ENCODE assay signal across 26 cellular contexts in genomic region chr2:176536739-176537138, GRCh38.
DNase-seq lines count a peak whose midpoint lies in the region; ATAC-seq and TF ChIP-seq lines count a peak whose summit lies in the region.
"Had no signal": no experiment of that assay in that cellular context is flagged by ENCODE, and none has a peak within 500 bp of the region (broad histone marks: within the 10 kb centered on the region; RNA-seq: fewer than 3 reads in every experiment).

No MANE protein-coding gene starts in this region.

- H3K27me3 ChIP-seq in breast epithelium: no peaks in the 10 kb centered on the region
- H3K27me3 ChIP-seq in CD8-positive, alpha-beta T cell (ENCODE audit: insufficient read depth, low read length): no peaks in the 10 kb centered on the region
- H3K27me3 ChIP-seq: pancreas, right atrium auricular region, testis, vagina had no signal

- DNase-seq in MCF 10A (ENCODE audit: unreplicated experiment): peak; percentile 69
- no peak for DNase-seq in breast epithelium (ENCODE audit: low spot score in 2 of 2)
- DNase-seq in NCI-H2029 treated with DMSO at 0.1 percent for 48 hours (lab: John Stamatoyannopoulos, UW): peak; percentile 80
- DNase-seq in SHP77 treated with DMSO at 0.1 percent for 48 hours (lab: John Stamatoyannopoulos, UW): peak; percentile 52
- no peak for DNase-seq in type B pancreatic cell (ENCODE audit: extremely low spot score, unreplicated experiment)
- DNase-seq in mucosa of descending colon: no peak
- DNase-seq in hypothalamus (lab: John Stamatoyannopoulos, UW): no peak
- DNase-seq in CD8-positive, alpha-beta T cell: no peak
- DNase-seq: activated B cell treated with CpG ODN at 0.5 μM for 24 hours; activated CD4-positive, alpha-beta T cell treated with anti-CD3 and anti-CD28 coated beads, Interleukin-2, amount 50 U/mL, for 48 hours; activated CD8-positive, alpha-beta memory T cell treated with anti-CD3 and anti-CD28 coated beads, Interleukin-2, amount 50 U/mL, for 4 hours; activated naive CD4-positive, alpha-beta T cell treated with anti-CD3 and anti-CD28 coated beads, Interleukin-2, amount 50 U/mL, for 16 hours; amygdala; Caco-2; endodermal cell; NCI-H1694 treated with DMSO at 0.1 percent for 48 hours; NCI-H524 treated with DMSO at 0.1 percent for 48 hours; pancreas; stimulated activated CD4-positive, alpha-beta T cell treated with anti-CD3 and anti-CD28 coated beads, Interleukin-4, amount 100 ng/mL, for 1 hour; stimulated activated naive B cell treated with anti-CD40 and anti-IgM and Interleukin-4, amounts not matched to agents 10 μg/mL and 1 μg/mL and 100 μg/mL, for 72 hours; testis had no signal

- H3K27ac Mint-ChIP-seq in MCF 10A (ENCODE audit: low read depth, unreplicated experiment): no peak overlapping the region
- peak overlapping the region; percentile 18 for H3K27ac Mint-ChIP-seq in type B pancreatic cell
- no peak overlapping the region for H3K27ac Mint-ChIP-seq in CD8-positive, alpha-beta T cell
- H3K27ac Mint-ChIP-seq: activated B cell treated with CpG ODN at 0.5 μM for 24 hours; endodermal cell; stimulated activated naive B cell treated with anti-CD40 and anti-IgM and Interleukin-4, amounts not matched to agents 10 μg/mL and 1 μg/mL and 100 μg/mL, for 72 hours had no signal

- no TSS peak for BruUV-seq in MCF 10A (replicated peaks; lab: Mats Ljungman, UMichigan)

- POLR2A ChIA-PET in MCF 10A (lab: Yijun Ruan, JAX): interaction anchor here (0.7 to 4.3 kb wide), 12 partner anchors 16 to 417 kb away, joined by 3 to 50 read pairs (median 4); no protein-coding TSS in a partner anchor
- POLR2A ChIA-PET in CD8-positive, alpha-beta T cell (lab: Charles Lee): no interaction called here

- H3K4me3 ChIP-seq in breast epithelium (no peak overlapping the region), mucosa of descending colon (no peak overlapping the region)
- H3K4me3 ChIP-seq in CD8-positive, alpha-beta T cell (ENCODE audit: low read depth, low read length): no peak overlapping the region
- H3K4me3 ChIP-seq: A549, cardiac muscle cell, coronary artery, pancreas, right atrium auricular region, testis, vagina had no signal

- no peaks in the 10 kb centered on the region for H3K4me1 ChIP-seq in breast epithelium
- H3K4me1 ChIP-seq in mucosa of descending colon (ENCODE audit: low read depth): no peaks in the 10 kb centered on the region
- H3K4me1 ChIP-seq in CD8-positive, alpha-beta T cell (ENCODE audit: insufficient read depth, low read length): no peaks in the 10 kb centered on the region
- H3K4me1 ChIP-seq: A549, Caco-2, pancreas, testis had no signal

- no peak overlapping the region for H3K27ac ChIP-seq in breast epithelium
- H3K27ac ChIP-seq in CD8-positive, alpha-beta T cell (ENCODE audit: low read depth, low read length): no peak overlapping the region
- H3K27ac ChIP-seq: A549, cardiac muscle cell, coronary artery, pancreas, right atrium auricular region, testis, vagina had no signal

- H3K27me3 Mint-ChIP-seq in MCF 10A (ENCODE audit: insufficient read depth, unreplicated experiment) (no peaks in the 10 kb centered on the region), type B pancreatic cell (peaks cover 66% of the 10 kb centered on the region)
- H3K27me3 Mint-ChIP-seq in CD8-positive, alpha-beta T cell (ENCODE audit: low read depth): peaks cover 14% of the 10 kb centered on the region

- CTCF ChIA-PET in MCF 10A (lab: Yijun Ruan, JAX): interaction anchor here (0.6 to 1.9 kb wide), 6 partner anchors 16 to 1230 kb away, joined by 3 to 8 read pairs (median 3); no protein-coding TSS in a partner anchor
- CTCF ChIA-PET in CD8-positive, alpha-beta T cell (lab: Charles Lee): interaction anchor here (1.4 kb wide), 1 partner anchor 17 kb away, joined by 4 read pairs; no protein-coding TSS in a partner anchor

- intact Hi-C loops in MCF 10A (cut with micrococcal nuclease): no loop called here
- intact Hi-C loops in breast epithelium (cut with DNase I; ENCODE audit: low total_unique reads): no loop called here
- intact Hi-C loops in mucosa of descending colon (cut with DNase I, micrococcal nuclease): no loop called here
- intact Hi-C loops in CD8-positive, alpha-beta T cell (cut with DNase I, micrococcal nuclease): no loop called here

- H3K4me1 Mint-ChIP-seq in MCF 10A (ENCODE audit: insufficient read depth, unreplicated experiment) (peaks cover 37% of the 10 kb centered on the region), type B pancreatic cell (ENCODE audit: unreplicated experiment) (peaks cover 16% of the 10 kb centered on the region)
- no peaks in the 10 kb centered on the region for H3K4me1 Mint-ChIP-seq in CD8-positive, alpha-beta T cell (ENCODE audit: low read depth)
- H3K4me1 Mint-ChIP-seq: activated B cell treated with CpG ODN at 0.5 μM for 24 hours; stimulated activated naive B cell treated with anti-CD40 and anti-IgM and Interleukin-4, amounts not matched to agents 10 μg/mL and 1 μg/mL and 100 μg/mL, for 72 hours had no signal

- TF ChIP-seq POLR2A in breast epithelium (IDR thresholded peaks at IDR 0.05): no peak

- H3K36me3 Mint-ChIP-seq in MCF 10A (ENCODE audit: insufficient read depth, unreplicated experiment) (no peaks in the 10 kb centered on the region), type B pancreatic cell (no peaks in the 10 kb centered on the region)
- H3K36me3 Mint-ChIP-seq in CD8-positive, alpha-beta T cell: no peaks in the 10 kb centered on the region
- H3K36me3 Mint-ChIP-seq: stimulated activated naive B cell treated with anti-CD40 and anti-IgM and Interleukin-4, amounts not matched to agents 10 μg/mL and 1 μg/mL and 100 μg/mL, for 72 hours had no signal

- H3K4me3 Mint-ChIP-seq in MCF 10A (ENCODE audit: unreplicated experiment) (no peak overlapping the region), type B pancreatic cell (no peak overlapping the region)
- no peak overlapping the region for H3K4me3 Mint-ChIP-seq in CD8-positive, alpha-beta T cell
- H3K4me3 Mint-ChIP-seq: activated B cell treated with CpG ODN at 0.5 μM for 24 hours; endodermal cell; stimulated activated naive B cell treated with anti-CD40 and anti-IgM and Interleukin-4, amounts not matched to agents 10 μg/mL and 1 μg/mL and 100 μg/mL, for 72 hours had no signal

- H3K9me3 Mint-ChIP-seq in MCF 10A (ENCODE audit: unreplicated experiment): no peaks in the 10 kb centered on the region
- no peaks in the 10 kb centered on the region for H3K9me3 Mint-ChIP-seq in type B pancreatic cell
- no peaks in the 10 kb centered on the region for H3K9me3 Mint-ChIP-seq in CD8-positive, alpha-beta T cell
- H3K9me3 Mint-ChIP-seq: activated B cell treated with CpG ODN at 0.5 μM for 24 hours; endodermal cell; stimulated activated naive B cell treated with anti-CD40 and anti-IgM and Interleukin-4, amounts not matched to agents 10 μg/mL and 1 μg/mL and 100 μg/mL, for 72 hours had no signal

- ATAC-seq in mucosa of descending colon: no peak
- ATAC-seq in CD8-positive, alpha-beta T cell: no peak
- ATAC-seq: A549; pancreas; stimulated activated naive B cell treated with anti-CD40 and anti-IgM and Interleukin-4, amounts not matched to agents 10 μg/mL and 1 μg/mL and 100 μg/mL, for 72 hours had no signal

- TF ChIP-seq CTCF in MCF 10A (IDR thresholded peaks at IDR 0.05; ENCODE audit: unreplicated experiment) (no peak), breast epithelium (IDR thresholded peaks at IDR 0.05) (no peak), type B pancreatic cell (conservative IDR thresholded peaks at IDR 0.05) (no peak), mucosa of descending colon (IDR thresholded peaks at IDR 0.05) (no peak)
- no peak for TF ChIP-seq CTCF in CD8-positive, alpha-beta T cell (IDR thresholded peaks at IDR 0.05)

- H3K9me3 ChIP-seq in breast epithelium (no peaks in the 10 kb centered on the region), mucosa of descending colon (no peaks in the 10 kb centered on the region)
- no peaks in the 10 kb centered on the region for H3K9me3 ChIP-seq in CD8-positive, alpha-beta T cell (ENCODE audit: low read length)
- H3K9me3 ChIP-seq: A549, Caco-2, pancreas, right atrium auricular region, testis, vagina had no signal

- H3K36me3 ChIP-seq in breast epithelium (no peaks in the 10 kb centered on the region), mucosa of descending colon (ENCODE audit: low read depth) (no peaks in the 10 kb centered on the region)
- no peaks in the 10 kb centered on the region for H3K36me3 ChIP-seq in CD8-positive, alpha-beta T cell (ENCODE audit: insufficient read depth, low read length)
- H3K36me3 ChIP-seq: cardiac muscle cell, pancreas, right atrium auricular region, vagina had no signal

Comparison
In these comparisons a context has a peak if more than half of its experiments do, and no peak if none do; other contexts are left out.
1. DNase-seq: peak in MCF 10A (single experiment), NCI-H2029 treated with DMSO at 0.1 percent for 48 hours (single experiment) and SHP77 treated with DMSO at 0.1 percent for 48 hours (single experiment); none in breast epithelium (0 of 2), type B pancreatic cell (single experiment), mucosa of descending colon (0 of 3), hypothalamus (0 of 51) and CD8-positive, alpha-beta T cell (0 of 7).